ENCODE assay signal across 26 cellular contexts in the genomic region with DNA sequence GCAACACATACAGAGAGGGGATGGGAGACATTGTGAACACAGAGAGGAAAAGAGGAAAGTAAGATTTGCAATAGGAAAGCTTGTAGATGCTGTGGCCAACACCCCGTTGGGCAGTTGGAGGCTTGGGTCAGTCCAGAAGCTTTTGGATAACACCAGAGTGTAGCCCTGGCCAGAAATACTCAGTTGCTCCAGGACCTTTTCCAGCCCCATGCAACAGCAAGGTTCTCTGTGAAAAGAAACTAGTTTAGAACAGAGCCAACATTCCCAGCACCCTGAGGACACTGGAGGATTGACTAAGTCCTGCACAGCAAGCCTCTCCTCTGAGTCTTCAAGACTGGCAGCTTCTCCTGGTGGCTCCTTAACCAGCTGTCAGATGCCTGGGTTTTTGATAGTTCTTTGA.
"Had no signal": no experiment of that assay in that cellular context is flagged by ENCODE, and none has a peak within 500 bp of the region (broad histone marks: within the 10 kb centered on the region; RNA-seq: fewer than 3 reads in every experiment).

No MANE protein-coding gene starts in this region.

- FAIRE-seq: keratinocyte, urothelium cell line had no signal

- H3K4me3 ChIP-seq: gastrocnemius medialis, mucosa of descending colon, smooth muscle cell, tibial nerve, upper lobe of left lung had no signal

- H3K36me3 ChIP-seq: gastrocnemius medialis, tibial nerve, upper lobe of left lung had no signal

- ATAC-seq: effector memory CD8-positive, alpha-beta T cell; esophagus mucosa; gastrocnemius medialis; left lobe of liver; mucosa of descending colon; sciatic nerve; stimulated activated naive CD8-positive, alpha-beta T cell treated with anti-CD3 and anti-CD28 coated beads, Interleukin-15, amount 100 ng/mL, for 72 hours had no signal

- DNase-seq: cerebellar nuclear complex; cortex of kidney; effector memory CD8-positive, alpha-beta T cell; foreskin fibroblast; gastrocnemius medialis; head of caudate nucleus; mesenchymal stem cell; mucosa of descending colon; naive B cell; nephron progenitor cell; nucleus accumbens; retina; stimulated activated CD4-positive, alpha-beta T cell treated with anti-CD3 and anti-CD28 coated beads, Interleukin-12 subunit alpha, Interleukin-12 subunit beta, amount 100 ng/mL, for 4 hours; stimulated activated CD4-positive, alpha-beta T cell treated with anti-CD3 and anti-CD28 coated beads, Interleukin-1b, Interleukin-23, amount 100 ng/mL, for 48 hours; stimulated activated CD4-positive, alpha-beta T cell treated with anti-CD3 and anti-CD28 coated beads, Interleukin-4, amount 100 ng/mL, for 1 hour; stimulated activated CD8-positive, alpha-beta memory T cell treated with anti-CD3 and anti-CD28 coated beads, Interleukin-4, amount 100 ng/mL, for 48 hours; stimulated activated naive CD4-positive, alpha-beta T cell; stimulated activated naive CD8-positive, alpha-beta T cell treated with anti-CD3 and anti-CD28 coated beads, Interleukin-15, amount 100 ng/mL, for 72 hours; upper lobe of left lung had no signal

- H3K27me3 ChIP-seq: gastrocnemius medialis, tibial nerve, upper lobe of left lung had no signal

- H3K27ac ChIP-seq: gastrocnemius medialis, tibial nerve, upper lobe of left lung had no signal

- H3K9me3 ChIP-seq: gastrocnemius medialis had no signal

- H3K4me2 ChIP-seq: smooth muscle cell had no signal

- H3K4me1 ChIP-seq: gastrocnemius medialis, upper lobe of left lung had no signal
